Comparison of ENCODE assay signal across 9 cellular contexts in the genomic region with DNA sequence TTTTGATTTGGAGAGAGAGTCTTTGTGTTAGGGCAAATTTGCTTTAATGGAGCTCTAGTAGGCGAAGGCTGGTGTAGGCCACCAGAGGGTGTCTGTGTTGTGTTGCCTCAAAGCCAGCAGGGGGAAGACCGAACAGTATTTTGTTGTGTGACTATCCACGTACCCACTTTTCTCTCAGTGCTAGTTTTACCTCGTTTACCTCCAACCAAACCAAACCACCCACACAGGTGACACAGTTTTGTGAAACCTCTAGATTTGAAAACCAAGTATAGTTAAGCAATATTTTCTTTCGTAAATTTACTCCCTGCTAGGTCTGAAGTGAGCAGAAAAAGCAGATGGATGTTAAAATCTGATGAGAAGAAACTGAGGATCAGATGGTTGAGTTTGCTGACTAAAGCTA. TPM values are rescaled to one million over a fixed set of nuclear protein-coding genes. Genes with fewer than 3 reads are reported as not detected.
A peak's percentile ranks its signal among the peaks of the same experiment; 100 is the strongest.
DNase-seq lines count a peak whose midpoint lies in the region; ATAC-seq and TF ChIP-seq lines count a peak whose summit lies in the region.
"Had no signal": no experiment of that assay in that cellular context is flagged by ENCODE, and none has a peak within 500 bp of the region (broad histone marks: within the 10 kb centered on the region; RNA-seq: fewer than 3 reads in every experiment).

No MANE protein-coding gene starts in this region.

- TF ChIP-seq CTCF in GM12865 (IDR thresholded peaks at IDR 0.05; ENCODE audit: insufficient read depth, low read depth, low read length, missing control alignments) = peak; percentile 91
- peak; percentile 66 to 98 (median 92) for TF ChIP-seq CTCF in dorsolateral prefrontal cortex (IDR thresholded peaks at IDR 0.05 in 54 of 56, conservative IDR thresholded peaks at IDR 0.05 in 2 of 56; ENCODE audit: low read depth in 1 of 56, partially characterized antibody in 56 of 56)

- no peak overlapping the region for H3K4me3 ChIP-seq in GM12865 (ENCODE audit: low read depth, low read length)
- peak overlapping the region in 4 of 59 donors; percentile 3 to 31 (median 8) for H3K4me3 ChIP-seq in dorsolateral prefrontal cortex

- intact Hi-C loops in dorsolateral prefrontal cortex (cut with DNase I) = loop anchor here (1.0 to 10.0 kb wide), 7 partner anchors 54 to 201 kb away; a partner anchor contains a TSS

- no peaks in the 10 kb centered on the region for H3K27me3 ChIP-seq in dorsolateral prefrontal cortex

- H3K27ac ChIP-seq in dorsolateral prefrontal cortex = peak overlapping the region; percentile 52 to 93 (median 87)

- ATAC-seq in HG02884 (IDR thresholded peaks at IDR 0.05; ENCODE audit: unreplicated experiment) (peak; percentile 59), GM18907 (IDR thresholded peaks at IDR 0.05; ENCODE audit: unreplicated experiment) (no peak)

- DNase-seq in GM12865 (ENCODE audit: low read depth) (peak; percentile 81), NCI-H226 (peak; percentile 35), dorsolateral prefrontal cortex (peak; percentile 41 to 83 (median 70)), lung microvascular endothelial cell (ENCODE audit: low read depth in 2 of 2) (peak; percentile 87 to 88)
- peak; percentile 38 to 42 for DNase-seq in activated CD4-positive, alpha-beta T cell treated with anti-CD3 and anti-CD28 coated beads for 4 hours
- peak; percentile 1 for DNase-seq in stimulated activated CD8-positive, alpha-beta memory T cell treated with anti-CD3 and anti-CD28 coated beads, Interleukin-12 subunit alpha, Interleukin-12 subunit beta, amount 100 ng/mL, for 4 hours (ENCODE audit: low read depth)

RNA-seq across cellular contexts. Expression of a gene that starts 36.3 kb away (rescaled TPM):
- total RNA-seq in dorsolateral prefrontal cortex (1 to 10 TPM in 3 of 120 experiments, not detected in 117; 1.8 to 2.1 (median 2.0) TPM), lung microvascular endothelial cell (not detected in 2 replicates)
- total RNA-seq: subcutaneous adipose tissue had no signal

RNA-seq across cellular contexts. Expression of a gene that starts 42.5 kb away (rescaled TPM):
- total RNA-seq in dorsolateral prefrontal cortex (10 to 100 TPM; 10.9 to 29.5 (median 20.9) TPM), lung microvascular endothelial cell (33.1 and 36.1 TPM in 2 replicates)

RNA-seq across cellular contexts. Expression of a gene that starts 44.3 kb away (rescaled TPM):
- total RNA-seq in dorsolateral prefrontal cortex (100 to 1,000 TPM in 1 of 120 experiments, 10 to 100 TPM in 119; 43.4 to 126 (median 69.4) TPM), lung microvascular endothelial cell (2.4 and 5.7 TPM in 2 replicates)

Comparison
In these comparisons a context has a peak if more than half of its experiments do, and no peak if none do; other contexts are left out.
1. DNase-seq: peak in every context shown above with its lines; median percentile 88 in lung microvascular endothelial cell; 81 in GM12865; 70 in dorsolateral prefrontal cortex; 40 in activated CD4-positive, alpha-beta T cell treated with anti-CD3 and anti-CD28 coated beads for 4 hours; 35 in NCI-H226; 1 in stimulated activated CD8-positive, alpha-beta memory T cell treated with anti-CD3 and anti-CD28 coated beads, Interleukin-12 subunit alpha, Interleukin-12 subunit beta, amount 100 ng/mL, for 4 hours.